ENCODE assay signal across 1 cellular context in the genomic region with DNA sequence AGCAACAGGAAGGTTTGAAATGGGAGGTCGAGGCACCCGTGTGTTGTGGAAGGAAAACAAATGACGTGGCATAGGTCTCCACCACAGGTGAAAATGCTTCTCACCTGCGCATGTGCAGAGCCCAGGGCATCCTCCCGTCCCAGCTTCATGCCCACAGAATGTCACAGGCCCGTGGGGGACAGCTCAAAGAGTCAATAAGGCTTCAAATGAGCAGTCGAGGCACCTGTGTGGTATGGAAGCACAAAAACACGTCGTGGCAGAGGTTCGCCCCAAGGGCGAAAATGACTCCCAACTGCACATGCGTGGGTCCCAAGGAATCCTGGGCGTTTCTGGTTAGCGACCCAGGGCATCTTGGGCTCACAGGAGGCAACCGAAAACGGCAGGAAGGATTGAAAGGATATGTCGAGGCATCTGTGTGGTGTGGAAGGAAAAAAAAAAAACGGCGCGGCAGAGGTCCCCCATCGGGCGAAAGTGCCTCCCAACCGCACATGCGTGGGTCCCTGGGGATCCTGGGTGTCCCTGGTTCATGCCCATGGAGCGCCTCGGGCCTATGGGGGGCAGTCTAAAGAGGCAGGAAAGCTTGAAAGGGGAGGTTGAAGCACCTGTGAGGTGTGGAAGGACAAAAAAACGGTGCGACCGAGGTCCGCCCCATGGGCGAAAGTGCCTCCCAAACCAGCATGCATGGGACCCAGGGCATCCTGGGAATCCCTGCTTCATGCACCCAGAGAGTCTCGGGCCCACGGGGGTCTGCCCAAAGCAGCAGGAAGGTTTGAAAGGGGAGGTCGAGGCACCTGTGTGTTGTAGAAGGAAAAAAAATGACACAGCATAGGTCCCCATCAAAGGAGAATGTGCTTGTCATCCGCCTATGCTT.
TF ChIP-seq lines count a peak whose summit lies in the region.

No MANE protein-coding gene starts in this region.

TF ChIP-seq in HepG2, 621 proteins besides CTCF, POLR2A, EP300 and RAD21:
- TF ChIP-seq CHD2 (IDR thresholded peaks at IDR 0.05; ENCODE audit: low read depth, low read length) (no peak), ZNF282 (IDR thresholded peaks at IDR 0.05; ENCODE audit: partially characterized antibody) (no peak), ZKSCAN8 (CRISPR knock-in tag; IDR thresholded peaks at IDR 0.05; ENCODE audit: borderline replicate concordance) (no peak), HOXA5 (CRISPR knock-in tag; IDR thresholded peaks at IDR 0.05) (no peak)
